In the genomic region with DNA sequence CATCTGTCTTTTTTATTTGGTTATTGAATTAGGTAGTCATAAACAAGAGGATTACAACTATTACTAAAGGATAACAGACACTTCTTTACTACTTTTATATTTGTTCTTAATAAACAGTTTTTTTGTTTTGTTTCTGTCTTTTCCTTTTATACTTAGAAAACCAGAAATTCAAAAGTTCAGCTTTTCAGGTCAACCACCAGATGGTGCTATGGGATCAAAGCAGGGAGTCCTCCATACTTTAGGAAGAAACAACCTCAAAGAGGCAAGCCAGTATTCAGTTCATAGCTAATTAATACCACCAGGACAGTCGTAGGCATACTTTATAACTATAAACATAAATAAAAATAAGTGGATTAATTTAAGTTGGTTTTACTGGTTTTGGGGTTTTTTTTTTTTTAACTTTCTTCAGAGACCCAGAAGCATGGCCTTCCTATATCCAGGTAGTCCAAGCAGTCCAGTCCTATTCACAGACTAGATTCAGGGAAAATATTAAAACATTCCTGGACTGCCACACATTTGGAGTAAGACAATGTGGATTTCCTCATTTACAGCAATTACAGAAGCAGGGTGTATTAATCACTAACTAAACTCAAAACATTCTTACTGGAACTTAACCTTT, we compare ENCODE assay signal across 8 cellular contexts. TPM values are rescaled to one million over a fixed set of nuclear protein-coding genes. Genes with fewer than 3 reads are reported as not detected.
DNase-seq lines count a peak whose midpoint lies in the region; ATAC-seq, FAIRE-seq and TF ChIP-seq lines count a peak whose summit lies in the region.

No MANE protein-coding gene starts in this region.

- no peak for FAIRE-seq in bronchial epithelial cell (lab: Jason Lieb, UNC)

- H3K79me2 ChIP-seq in MM.1S (ENCODE audit: low read length), result no peaks in the 10 kb centered on the region

- H3K4me2 ChIP-seq in MM.1S (ENCODE audit: low read depth, low read length), result no peak overlapping the region

- no peaks in the 10 kb centered on the region for H3K9me3 ChIP-seq in MM.1S (replicated peaks; ENCODE audit: insufficient read depth, low read length)

- H3K9me2 ChIP-seq in MM.1S (replicated peaks; ENCODE audit: insufficient read depth, low read length), result no peaks in the 10 kb centered on the region

- H3K36me3 ChIP-seq in MM.1S (replicated peaks; ENCODE audit: insufficient read depth, low read length) (no peaks in the 10 kb centered on the region), bronchial epithelial cell (ENCODE audit: control insufficient read depth, insufficient read depth, low read length) (no peaks in the 10 kb centered on the region)

- H4K20me1 ChIP-seq in MM.1S (ENCODE audit: insufficient read depth, low read length), result no peaks in the 10 kb centered on the region

- peaks cover 16% of the 10 kb centered on the region for H3K4me1 Mint-ChIP-seq in stimulated activated effector memory CD8-positive, alpha-beta T cell treated with anti-CD3 and anti-CD28 coated beads, Interleukin-12 subunit alpha, Interleukin-12 subunit beta, amount 100 ng/mL, for 72 hours

- H3K9ac ChIP-seq in MM.1S (ENCODE audit: low read length), result no peak overlapping the region

- no peaks in the 10 kb centered on the region for H3K36me3 Mint-ChIP-seq in stimulated activated effector memory CD8-positive, alpha-beta T cell treated with anti-CD3 and anti-CD28 coated beads, Interleukin-12 subunit alpha, Interleukin-12 subunit beta, amount 100 ng/mL, for 72 hours

- TF ChIP-seq CTCF in MM.1S (IDR thresholded peaks at IDR 0.05; ENCODE audit: low read length), result peak; percentile 81
- TF ChIP-seq CTCF in bronchial epithelial cell (IDR thresholded peaks at IDR 0.05; ENCODE audit: insufficient read depth, low read length, severe bottlenecking), result peak; percentile 54

- H3K4me3 Mint-ChIP-seq in stimulated activated effector memory CD8-positive, alpha-beta T cell treated with anti-CD3 and anti-CD28 coated beads, Interleukin-12 subunit alpha, Interleukin-12 subunit beta, amount 100 ng/mL, for 72 hours, result no peak overlapping the region

- peaks cover 5% of the 10 kb centered on the region; the same call in 1 of the 2 replicates for H3K4me1 ChIP-seq in MM.1S (ENCODE audit: low read length)

- no peaks in the 10 kb centered on the region for H3K9me3 Mint-ChIP-seq in stimulated activated effector memory CD8-positive, alpha-beta T cell treated with anti-CD3 and anti-CD28 coated beads, Interleukin-12 subunit alpha, Interleukin-12 subunit beta, amount 100 ng/mL, for 72 hours

- H3K27me3 ChIP-seq in MM.1S (replicated peaks; ENCODE audit: insufficient read depth, low read length) (no peaks in the 10 kb centered on the region), bronchial epithelial cell (ENCODE audit: control insufficient read depth, insufficient read depth, low read length) (no peaks in the 10 kb centered on the region)

- H2AFZ ChIP-seq in MM.1S (ENCODE audit: low read length), result no peak overlapping the region

- in situ Hi-C loops in SK-MEL-5 (cut with HindIII; ENCODE audit: low pct_unique_long_range_greater_than_20kb, low sequenced_read_pairs), result no loop called here

- H3K4me3 ChIP-seq in MM.1S (ENCODE audit: low read length) (no peak overlapping the region), bronchial epithelial cell (ENCODE audit: low read depth, low read length) (no peak overlapping the region)

- H3K27ac Mint-ChIP-seq in stimulated activated effector memory CD8-positive, alpha-beta T cell treated with anti-CD3 and anti-CD28 coated beads, Interleukin-12 subunit alpha, Interleukin-12 subunit beta, amount 100 ng/mL, for 72 hours, result no peak overlapping the region

- ATAC-seq in GM18907 (IDR thresholded peaks at IDR 0.05; ENCODE audit: unreplicated experiment), result peak; percentile 59
- peak; percentile 74 for ATAC-seq in stimulated activated effector memory CD8-positive, alpha-beta T cell treated with anti-CD3 and anti-CD28 coated beads, Interleukin-12 subunit alpha, Interleukin-12 subunit beta, amount 100 ng/mL, for 72 hours

- no peaks in the 10 kb centered on the region for H3F3A ChIP-seq in MM.1S (ENCODE audit: insufficient read depth, low read length)

- DNase-seq in COLO668 (lab: John Stamatoyannopoulos, UW; ENCODE audit: unreplicated experiment) (peak; percentile 17), MM.1S (peak; percentile 70), SK-MEL-5 (ENCODE audit: low read depth, low spot score) (peak; percentile 77), bronchial epithelial cell (ENCODE audit: low read depth) (peak; percentile 66), kidney glomerular epithelial cell (lab: John Stamatoyannopoulos, UW) (peak; percentile 64), HuH-7.5 (ENCODE audit: low spot score) (no peak)
- no peak for DNase-seq in stimulated activated effector memory CD8-positive, alpha-beta T cell treated with anti-CD3 and anti-CD28 coated beads, Interleukin-12 subunit alpha, Interleukin-12 subunit beta, amount 100 ng/mL, for 72 hours (ENCODE audit: low spot score in 2 of 2)

- no peak overlapping the region for H3K27ac ChIP-seq in MM.1S (ENCODE audit: low read length)

RNA-seq across cellular contexts. Expression of gene EID1, which starts 16.0 kb away (rescaled TPM):
- total RNA-seq in SK-MEL-5 (2014; rRNA removed; shearing (Covaris generic)), result 154 and 171 TPM in 2 replicates
- polyA plus RNA-seq in SK-MEL-5 (2015; cell fraction: cytosol; rRNA removed), result 134 and 216 TPM in 2 replicates
- 85.4 and 120 TPM in 2 replicates for polyA plus RNA-seq in SK-MEL-5 (2015; cell fraction: nucleus; rRNA removed)
- 80.8 and 233 TPM in 2 replicates for total RNA-seq in bronchial epithelial cell

RNA-seq across cellular contexts. Expression of gene CEP152, which starts 51.1 kb away (rescaled TPM):
- 6.4 and 9.6 TPM in 2 replicates for total RNA-seq in SK-MEL-5 (2014; rRNA removed; shearing (Covaris generic))
- 5.6 and 8.5 TPM in 2 replicates for polyA plus RNA-seq in SK-MEL-5 (2015; cell fraction: cytosol; rRNA removed)
- polyA plus RNA-seq in SK-MEL-5 (2015; cell fraction: nucleus; rRNA removed), result 45.6 and 52.0 TPM in 2 replicates
- 4.5 and 10.1 TPM in 2 replicates for total RNA-seq in bronchial epithelial cell

Comparison
In these comparisons a context has a peak if more than half of its experiments do, and no peak if none do; other contexts are left out.
1. DNase-seq: peak in COLO668 (single experiment), MM.1S (single experiment), SK-MEL-5 (single experiment), bronchial epithelial cell (single experiment) and kidney glomerular epithelial cell (single experiment); none in stimulated activated effector memory CD8-positive, alpha-beta T cell treated with anti-CD3 and anti-CD28 coated beads, Interleukin-12 subunit alpha, Interleukin-12 subunit beta, amount 100 ng/mL, for 72 hours (0 of 2) and HuH-7.5 (single experiment).